Comparison of ENCODE assay signal across 17 cellular contexts in the genomic region with DNA sequence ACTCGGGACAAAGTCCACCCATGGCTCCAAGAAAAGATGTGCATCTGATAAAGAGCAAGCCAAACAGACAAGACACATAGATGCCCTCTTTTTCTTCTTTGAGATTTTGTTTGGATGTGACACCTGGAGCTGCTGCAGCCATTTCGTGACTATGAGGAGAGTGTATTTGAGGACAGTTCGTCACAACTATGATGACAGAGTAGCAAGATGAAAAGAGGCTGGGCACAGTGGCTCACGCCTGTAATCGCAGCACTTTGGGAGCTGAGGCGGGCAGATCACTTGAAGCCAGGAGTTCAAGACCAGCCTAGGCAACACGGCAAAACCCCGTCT. TPM values are rescaled to one million over a fixed set of nuclear protein-coding genes. Genes with fewer than 3 reads are reported as not detected.
DNase-seq lines count a peak whose midpoint lies in the region; ATAC-seq and TF ChIP-seq lines count a peak whose summit lies in the region.
"Had no signal": no experiment of that assay in that cellular context is flagged by ENCODE, and none has a peak within 500 bp of the region (broad histone marks: within the 10 kb centered on the region; RNA-seq: fewer than 3 reads in every experiment).

No MANE protein-coding gene starts in this region.

- TF ChIP-seq POLR2A in HCT116 (IDR thresholded peaks at IDR 0.05; ENCODE audit: borderline replicate concordance, extremely low read depth, insufficient read depth, insufficient read length): no peak

- WGBS in trophoblast cell (ENCODE audit: extremely low coverage, insufficient coverage, insufficient read length): no CpG with 5 or more reads among the region's 8 CpGs

- no peak for TF ChIP-seq RAD21 in HCT116 (IDR thresholded peaks at IDR 0.05; ENCODE audit: low read depth)

- peaks cover 13% of the 10 kb centered on the region for H3K79me1 ChIP-seq in trophoblast cell (ENCODE audit: low read length)

- no peaks in the 10 kb centered on the region for H3K9me2 ChIP-seq in HCT116 (ENCODE audit: insufficient read depth)

- CTCF ChIA-PET in HCT116 (lab: Charles Lee): interaction anchor here (1.0 to 1.4 kb wide), 3 partner anchors 9 to 12 kb away, joined by 3 to 8 read pairs (median 4); no protein-coding TSS in a partner anchor

- peak overlapping the region; percentile 36 for H2BK120ac ChIP-seq in trophoblast cell (ENCODE audit: insufficient read depth, low read length, poor library complexity)

- no peak overlapping the region for H3K9ac ChIP-seq in HCT116 (ENCODE audit: low read length)
- peak overlapping the region in 1 of 2 donors; percentile 40 for H3K9ac ChIP-seq in duodenal mucosa (ENCODE audit: low read depth in 1 of 2, low read length in 2 of 2)
- no peak overlapping the region for H3K9ac ChIP-seq in trophoblast cell (ENCODE audit: low read length)
- H3K9ac ChIP-seq: GM23248 had no signal

- H3K4ac ChIP-seq in trophoblast cell (ENCODE audit: low read depth, low read length): no peak overlapping the region

- H3K4me3 ChIP-seq in HCT116 (replicated peaks in 1 of 2; ENCODE audit: low read depth in 1 of 2, low read length in 2 of 2) (no peak overlapping the region), duodenal mucosa (ENCODE audit: low read depth in 1 of 2, low read length in 2 of 2) (no peak overlapping the region), trophoblast cell (ENCODE audit: low read depth, low read length) (no peak overlapping the region)
- H3K4me3 ChIP-seq: GM23248, uterus had no signal

- H4K12ac ChIP-seq in trophoblast cell (ENCODE audit: low read depth, low read length): no peak overlapping the region

- H3K4me1 ChIP-seq in HCT116 (ENCODE audit: control insufficient read depth in 1 of 2, insufficient read depth in 2 of 2, low read length in 2 of 2) (peaks cover 14 to 25% of the 10 kb centered on the region in 2 experiments), duodenal mucosa (ENCODE audit: control insufficient read depth in 1 of 2, insufficient read depth in 2 of 2, low read length in 2 of 2) (peaks cover 29 to 33% of the 10 kb centered on the region in 2 donors), trophoblast cell (ENCODE audit: control insufficient read depth in 1 of 2, insufficient read depth in 2 of 2, low read length in 2 of 2) (peaks cover 17 to 27% of the 10 kb centered on the region in 2 experiments)
- H3K4me1 ChIP-seq: uterus had no signal

- TF ChIP-seq CTCF in 22Rv1 (IDR thresholded peaks at IDR 0.05): no peak
- TF ChIP-seq CTCF in HCT116 (IDR thresholded peaks at IDR 0.05 in 2 of 3, conservative IDR thresholded peaks at IDR 0.05 in 1 of 3; ENCODE audit: borderline replicate concordance in 1 of 3, insufficient read depth in 1 of 3, low read depth in 2 of 3, low read length in 2 of 3): no peak

- RAD21 ChIA-PET in HCT116 (lab: Charles Lee; ENCODE audit: low non-redundant PET in 1 of 2, low total read pairs in 2 of 2, uncharacterized antibody in 2 of 2, unreplicated experiment in 2 of 2): no interaction called here

- peak overlapping the region; percentile 66 for H3K4me2 ChIP-seq in HCT116 (ENCODE audit: low read length)
- no peak overlapping the region for H3K4me2 ChIP-seq in trophoblast cell (ENCODE audit: low read length)

- POLR2A ChIA-PET in HCT116 (lab: Charles Lee): interaction anchor here (0.7 kb wide), 1 partner anchor 19 kb away, joined by 3 read pairs; no protein-coding TSS in a partner anchor

- no peak overlapping the region for H3K14ac ChIP-seq in trophoblast cell (ENCODE audit: low read length)

- 0 out of 4 replicates have a peak, but pooled peaks cover 0 to 2% of the 10 kb centered on the region in 2 experiments for H3K36me3 ChIP-seq in HCT116 (ENCODE audit: control insufficient read depth in 1 of 2, insufficient read depth in 2 of 2, low read length in 2 of 2)
- peaks cover 7 to 8% of the 10 kb centered on the region in 2 donors for H3K36me3 ChIP-seq in duodenal mucosa (ENCODE audit: control insufficient read depth in 1 of 2, insufficient read depth in 2 of 2, low read length in 2 of 2)
- H3K36me3 ChIP-seq in trophoblast cell (ENCODE audit: control insufficient read depth in 1 of 2, insufficient read depth in 2 of 2, low read length in 2 of 2): peaks cover 6 to 16% of the 10 kb centered on the region in 2 experiments
- H3K36me3 ChIP-seq: uterus had no signal

- H3K27ac ChIP-seq in 22Rv1: peak overlapping the region; percentile 82
- H3K27ac ChIP-seq in HCT116 (ENCODE audit: low read depth, low read length): peak overlapping the region; percentile 33; the same call in 1 of the 2 replicates
- H3K27ac ChIP-seq in duodenal mucosa (ENCODE audit: low read depth, low read length): peak overlapping the region; percentile 90
- H3K27ac ChIP-seq in trophoblast cell (ENCODE audit: low read depth, low read length): peak overlapping the region; percentile 79
- H3K27ac ChIP-seq: GM23248 had no signal

- peak overlapping the region; percentile 88 for H2BK12ac ChIP-seq in trophoblast cell (ENCODE audit: low read length)

- H4K20me1 ChIP-seq in HCT116 (ENCODE audit: insufficient read depth): no peaks in the 10 kb centered on the region

- H2AFZ ChIP-seq in HCT116 (ENCODE audit: low read depth, low read length, poor library complexity, severe bottlenecking): no peak overlapping the region
- H2AFZ ChIP-seq in trophoblast cell (ENCODE audit: insufficient read depth, low read length, poor library complexity): no peak overlapping the region
- H2AFZ ChIP-seq: GM23248 had no signal

- H4K91ac ChIP-seq in trophoblast cell (ENCODE audit: low read depth, low read length): peak overlapping the region; percentile 93

- no peak overlapping the region for H2AK5ac ChIP-seq in trophoblast cell (ENCODE audit: low read length)

- DNase-seq in HCT116 (ENCODE audit: low read depth, low spot score) (no peak), trophoblast cell (no peak), DMS79 (lab: John Stamatoyannopoulos, UW) (no peak), putamen (ENCODE audit: low spot score) (no peak), NCI-H1105 treated with DMSO at 0.1 percent for 48 hours (lab: John Stamatoyannopoulos, UW) (no peak)
- DNase-seq: activated B cell treated with CpG ODN at 0.5 μM for 24 hours; activated gamma-delta T cell treated with Interleukin-2 at 50 U/mL for 16 hours; GF-D8; GM23248; head of caudate nucleus; NCI-H146; SHP77 treated with DMSO at 0.1 percent for 48 hours; stimulated activated naive B cell treated with anti-CD40 and anti-IgM and Interleukin-4, amounts not matched to agents 10 μg/mL and 1 μg/mL and 100 μg/mL, for 72 hours; uterus had no signal

- no peak for ATAC-seq in HCT116
- no peak for ATAC-seq in HG02759 (IDR thresholded peaks at IDR 0.05; ENCODE audit: unreplicated experiment)
- ATAC-seq: stimulated activated naive B cell treated with anti-CD40 and anti-IgM and Interleukin-4, amounts not matched to agents 10 μg/mL and 1 μg/mL and 100 μg/mL, for 72 hours had no signal

- intact Hi-C loops in HCT116 (cut with micrococcal nuclease): no loop called here

- no peaks in the 10 kb centered on the region for H3K79me2 ChIP-seq in HCT116 (ENCODE audit: insufficient read depth, low read length)
- peaks cover 2% of the 10 kb centered on the region for H3K79me2 ChIP-seq in trophoblast cell (ENCODE audit: control insufficient read depth, insufficient read depth, low read length, poor library complexity)

- peak overlapping the region; percentile 88 for H3K18ac ChIP-seq in trophoblast cell (ENCODE audit: low read length)

- H3K27me3 ChIP-seq in HCT116 (ENCODE audit: insufficient read depth, low read length) (no peaks in the 10 kb centered on the region), duodenal mucosa (ENCODE audit: control insufficient read depth in 1 of 2, insufficient read depth in 2 of 2, low read length in 2 of 2) (no peaks in the 10 kb centered on the region), trophoblast cell (ENCODE audit: insufficient read depth, low read length) (no peaks in the 10 kb centered on the region)
- H3K27me3 ChIP-seq: uterus had no signal

- no TSS peak for BruUV-seq in HCT116 (replicated peaks; lab: Mats Ljungman, UMichigan)

- H3K9me3 ChIP-seq in HCT116 (ENCODE audit: control insufficient read depth in 1 of 2, insufficient read depth in 1 of 2, low read depth in 1 of 2, low read length in 2 of 2) (no peaks in the 10 kb centered on the region), duodenal mucosa (ENCODE audit: control insufficient read depth in 1 of 2, low read length in 2 of 2) (no peaks in the 10 kb centered on the region), trophoblast cell (ENCODE audit: insufficient read depth, low read depth, low read length) (peaks cover 1% of the 10 kb centered on the region)
- H3K9me3 ChIP-seq: uterus had no signal

- no peak overlapping the region for H4K8ac ChIP-seq in trophoblast cell (ENCODE audit: low read depth, low read length)

- H2BK5ac ChIP-seq in trophoblast cell (ENCODE audit: low read depth, low read length, poor library complexity): peak overlapping the region; percentile 44

- H3K23ac ChIP-seq in trophoblast cell (ENCODE audit: low read length): no peak overlapping the region

TF ChIP-seq in HCT116, 20 proteins besides CTCF, POLR2A, EP300 and RAD21:
- no peak for TF ChIP-seq TCF7L2 (IDR thresholded peaks at IDR 0.05; ENCODE audit: borderline replicate concordance, extremely low read depth, insufficient read depth, insufficient read length)
- TF ChIP-seq SRF (IDR thresholded peaks at IDR 0.05; ENCODE audit: low read depth): no peak
- TF ChIP-seq FOSL1 (IDR thresholded peaks at IDR 0.05; ENCODE audit: low read depth): no peak
- TF ChIP-seq MAX (IDR thresholded peaks at IDR 0.05): no peak
- TF ChIP-seq EGR1 (IDR thresholded peaks at IDR 0.05; ENCODE audit: low read depth): no peak
- TF ChIP-seq POLR2AphosphoS5 (IDR thresholded peaks at IDR 0.05; ENCODE audit: low read depth, low read length): no peak
- no peak for TF ChIP-seq ZFX (IDR thresholded peaks at IDR 0.05)
- TF ChIP-seq CEBPB (IDR thresholded peaks at IDR 0.05; ENCODE audit: low read depth): no peak
- no peak for TF ChIP-seq EZH2 (IDR thresholded peaks at IDR 0.05)
TF ChIP-seq in HCT116: peak in this region for 0.

RNA-seq across cellular contexts. Expression of gene LGMN, which starts 21.5 kb away (rescaled TPM):
- total RNA-seq in HCT116 (2021; ENCODE audit: unreplicated experiment): 44.9 TPM
- polyA plus RNA-seq in HCT116 (2012): 95.0 and 101 TPM in 2 replicates
- polyA plus RNA-seq in trophoblast cell (2013): 162 and 178 TPM in 2 replicates

Comparison
In these comparisons a context has a peak if more than half of its experiments do, and no peak if none do; other contexts are left out.
1. H3K27ac ChIP-seq: peak in every context shown above with its lines; median percentile 90 in duodenal mucosa; 82 in 22Rv1; 79 in trophoblast cell; 33 in HCT116.